In genomic region chr17:6078370-6078950, GRCh38 we compare ENCODE assay signal across 15 cellular contexts. TPM values are rescaled to one million over a fixed set of nuclear protein-coding genes. Genes with fewer than 3 reads are reported as not detected.
DNase-seq lines count a peak whose midpoint lies in the region; ATAC-seq and TF ChIP-seq lines count a peak whose summit lies in the region.
"Had no signal": no experiment of that assay in that cellular context is flagged by ENCODE, and none has a peak within 500 bp of the region (broad histone marks: within the 10 kb centered on the region; RNA-seq: fewer than 3 reads in every experiment).

No MANE protein-coding gene starts in this region.

- H3K27me3 Mint-ChIP-seq in brain = no peaks in the 10 kb centered on the region
- peaks cover 11% of the 10 kb centered on the region for H3K27me3 Mint-ChIP-seq in type B pancreatic cell

- H3K4me1 Mint-ChIP-seq in brain = peaks cover 81% of the 10 kb centered on the region
- H3K4me1 Mint-ChIP-seq in type B pancreatic cell (ENCODE audit: unreplicated experiment) = peaks cover 18% of the 10 kb centered on the region

- TF ChIP-seq CTCF in brain (conservative IDR thresholded peaks at IDR 0.05) = no peak
- no peak for TF ChIP-seq CTCF in type B pancreatic cell (conservative IDR thresholded peaks at IDR 0.05)

- ATAC-seq in HG02623 (IDR thresholded peaks at IDR 0.05; ENCODE audit: unreplicated experiment) = no peak
- ATAC-seq in GM21515 (IDR thresholded peaks at IDR 0.05; ENCODE audit: unreplicated experiment) = no peak

- H3K36me3 Mint-ChIP-seq in brain (no peaks in the 10 kb centered on the region), type B pancreatic cell (no peaks in the 10 kb centered on the region)

- DNase-seq in NCI-H82 (lab: John Stamatoyannopoulos, UW) (peak; percentile 98), foreskin melanocyte (peak; percentile 56), type B pancreatic cell (ENCODE audit: extremely low spot score, unreplicated experiment) (no peak), HCEC 1CT (no peak)
- DNase-seq: BE2C; EL; H7; NCI-H1417; NCI-H2029; NCI-H526; NK-92 treated with Interleukin-12 subunit alpha and Interleukin-12 subunit beta, amount 100 ng/mL, for 24 hours; OCI-M1 had no signal

- H3K27ac Mint-ChIP-seq in brain = peak overlapping the region; percentile 72 to 95 (median 90)
- peak overlapping the region; percentile 15 for H3K27ac Mint-ChIP-seq in type B pancreatic cell

- peak overlapping the region in 3 of 5 experiments; percentile 33 to 65 (median 56) for H3K4me3 Mint-ChIP-seq in brain
- H3K4me3 Mint-ChIP-seq in type B pancreatic cell = peak overlapping the region; percentile 50

- H3K9me3 Mint-ChIP-seq in brain (no peaks in the 10 kb centered on the region), type B pancreatic cell (no peaks in the 10 kb centered on the region)

RNA-seq across cellular contexts. Expression of gene WSCD1, which starts 8.3 kb away (rescaled TPM):
- polyA plus RNA-seq in brain (ENCODE audit: insufficient read depth, low read depth, low replicate concordance) = 50.7 TPM
- total RNA-seq in type B pancreatic cell (ENCODE audit: low replicate concordance) = 8.9 and 16.1 TPM in 2 replicates

Comparison
In these comparisons a context has a peak if more than half of its experiments do, and no peak if none do; other contexts are left out.
1. DNase-seq: peak in NCI-H82 (single experiment) and foreskin melanocyte (single experiment); none in type B pancreatic cell (single experiment) and HCEC 1CT (single experiment).